ENCODE assay signal across 22 cellular contexts in the genomic region with DNA sequence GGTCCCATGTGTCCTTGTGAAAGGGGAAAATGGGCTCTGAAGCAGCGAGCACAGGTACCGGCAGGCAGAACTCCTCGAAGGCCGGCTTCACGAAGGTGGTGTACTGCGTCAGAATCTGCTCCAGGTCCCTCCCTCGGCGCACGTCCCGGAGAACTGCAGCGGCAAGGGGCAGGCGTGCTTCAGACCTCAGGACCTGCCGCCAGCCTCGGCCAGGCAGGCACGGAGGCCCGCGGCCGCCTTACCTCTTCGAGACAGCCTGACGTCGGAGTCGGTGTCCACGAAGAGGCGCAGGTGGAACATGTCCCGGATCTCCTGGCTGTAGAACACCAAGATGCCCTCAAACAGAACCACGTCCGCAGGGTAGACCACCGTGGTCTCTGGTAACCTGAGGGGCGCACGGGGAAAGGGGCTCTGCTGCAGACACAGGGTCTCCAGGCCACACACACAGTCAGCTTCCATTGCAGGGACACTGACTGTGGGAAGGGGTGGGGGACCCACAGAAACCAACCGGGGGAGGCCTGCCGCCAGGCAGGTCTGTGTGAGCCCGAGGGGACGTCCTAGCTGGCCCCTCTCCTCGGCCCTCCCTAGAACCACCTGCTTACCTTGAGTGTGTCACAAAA. TPM values are rescaled to one million over a fixed set of nuclear protein-coding genes. Genes with fewer than 3 reads are reported as not detected.
DNase-seq lines count a peak whose midpoint lies in the region; ATAC-seq and TF ChIP-seq lines count a peak whose summit lies in the region.
"Had no signal": no experiment of that assay in that cellular context is flagged by ENCODE, and none has a peak within 500 bp of the region (broad histone marks: within the 10 kb centered on the region; RNA-seq: fewer than 3 reads in every experiment).

No MANE protein-coding gene starts in this region.

- H3K79me2 ChIP-seq in PC-3 (ENCODE audit: low read length), result peaks cover 8% of the 10 kb centered on the region

- no peaks in the 10 kb centered on the region for H3K27me3 Mint-ChIP-seq in CD8-positive, alpha-beta T cell (ENCODE audit: low read depth)
- H3K27me3 Mint-ChIP-seq in activated naive CD8-positive, alpha-beta T cell treated with anti-CD3 and anti-CD28 coated beads, Interleukin-2, amount 50 U/mL, for 24 hours, result no peaks in the 10 kb centered on the region
- no peaks in the 10 kb centered on the region for H3K27me3 Mint-ChIP-seq in neural crest cell (ENCODE audit: low read depth)
- H3K27me3 Mint-ChIP-seq: stimulated activated memory B cell treated with anti-CD40 and anti-IgM and Interleukin-4, amounts not matched to agents 10 μg/mL and 1 μg/mL and 100 μg/mL, for 72 hours had no signal

- H3K27me3 ChIP-seq in BLaER1 treated with 17β-estradiol and CSF1 and Interleukin-3, amounts not matched to agents 10 nM and 100 nM, result no peaks in the 10 kb centered on the region
- no peaks in the 10 kb centered on the region for H3K27me3 ChIP-seq in CD8-positive, alpha-beta T cell (ENCODE audit: insufficient read depth, low read length)
- H3K27me3 ChIP-seq in PC-3 (ENCODE audit: low read length), result no peaks in the 10 kb centered on the region
- H3K27me3 ChIP-seq: tibial nerve had no signal

- no peaks in the 10 kb centered on the region for H3F3A ChIP-seq in PC-3 (ENCODE audit: low read length, unreplicated experiment)

- CTCF ChIA-PET in CD8-positive, alpha-beta T cell (lab: Charles Lee), result no interaction called here
- CTCF ChIA-PET in PC-3 (lab: Charles Lee), result no interaction called here

- no TSS peak for BruUV-seq in PC-3 (replicated peaks; lab: Mats Ljungman, UMichigan)

- peaks cover 18% of the 10 kb centered on the region for H3K4me1 Mint-ChIP-seq in CD8-positive, alpha-beta T cell (ENCODE audit: low read depth)
- peaks cover 7% of the 10 kb centered on the region for H3K4me1 Mint-ChIP-seq in activated naive CD8-positive, alpha-beta T cell treated with anti-CD3 and anti-CD28 coated beads, Interleukin-2, amount 50 U/mL, for 24 hours
- peaks cover 9% of the 10 kb centered on the region for H3K4me1 Mint-ChIP-seq in neural crest cell

- H3K27ac ChIP-seq in BLaER1 treated with 17β-estradiol and CSF1 and Interleukin-3, amounts not matched to agents 10 nM and 100 nM, result no peak overlapping the region
- H3K27ac ChIP-seq in CD8-positive, alpha-beta T cell (ENCODE audit: low read depth, low read length), result no peak overlapping the region
- H3K27ac ChIP-seq in PC-3 (ENCODE audit: low read length), result no peak overlapping the region
- H3K27ac ChIP-seq: tibial nerve had no signal

- no peak overlapping the region for H3K27ac Mint-ChIP-seq in CD8-positive, alpha-beta T cell
- no peak overlapping the region for H3K27ac Mint-ChIP-seq in activated naive CD8-positive, alpha-beta T cell treated with anti-CD3 and anti-CD28 coated beads, Interleukin-2, amount 50 U/mL, for 24 hours
- no peak overlapping the region for H3K27ac Mint-ChIP-seq in neural crest cell (ENCODE audit: unreplicated experiment)

- peaks cover 0 to 46% (median 27%) of the 10 kb centered on the region in 11 experiments; a peak in 18 of 22 replicates for H4K20me1 ChIP-seq in BLaER1 treated with 17β-estradiol and CSF1 and Interleukin-3, amounts not matched to agents 10 nM and 100 nM
- H4K20me1 ChIP-seq in PC-3 (ENCODE audit: low read length), result no peaks in the 10 kb centered on the region

- H3K9me3 Mint-ChIP-seq in CD8-positive, alpha-beta T cell, result no peaks in the 10 kb centered on the region
- no peaks in the 10 kb centered on the region for H3K9me3 Mint-ChIP-seq in activated naive CD8-positive, alpha-beta T cell treated with anti-CD3 and anti-CD28 coated beads, Interleukin-2, amount 50 U/mL, for 24 hours
- H3K9me3 Mint-ChIP-seq in neural crest cell, result no peaks in the 10 kb centered on the region
- H3K9me3 Mint-ChIP-seq: stimulated activated memory B cell treated with anti-CD40 and anti-IgM and Interleukin-4, amounts not matched to agents 10 μg/mL and 1 μg/mL and 100 μg/mL, for 72 hours had no signal

- H3K36me3 Mint-ChIP-seq in CD8-positive, alpha-beta T cell, result peaks cover 46% of the 10 kb centered on the region
- H3K36me3 Mint-ChIP-seq in activated naive CD8-positive, alpha-beta T cell treated with anti-CD3 and anti-CD28 coated beads, Interleukin-2, amount 50 U/mL, for 24 hours (ENCODE audit: low read depth), result peaks cover 10% of the 10 kb centered on the region
- peaks cover 3% of the 10 kb centered on the region for H3K36me3 Mint-ChIP-seq in neural crest cell (ENCODE audit: low read depth)

- intact Hi-C loops in CD8-positive, alpha-beta T cell (cut with DNase I, micrococcal nuclease), result no loop called here
- intact Hi-C loops in PC-3 (cut with micrococcal nuclease), result no loop called here

- H3K9me2 ChIP-seq in PC-3 (replicated peaks; ENCODE audit: low read length), result no peaks in the 10 kb centered on the region

- H3K4me3 Mint-ChIP-seq in CD8-positive, alpha-beta T cell, result peak overlapping the region; percentile 74
- H3K4me3 Mint-ChIP-seq in activated naive CD8-positive, alpha-beta T cell treated with anti-CD3 and anti-CD28 coated beads, Interleukin-2, amount 50 U/mL, for 24 hours, result peak overlapping the region; percentile 86
- H3K4me3 Mint-ChIP-seq in neural crest cell, result peak overlapping the region; percentile 85

- H3K9ac ChIP-seq in BLaER1 treated with 17β-estradiol and CSF1 and Interleukin-3, amounts not matched to agents 10 nM and 100 nM, result peak overlapping the region in 10 of 11 experiments; percentile 5 to 93 (median 89); a peak in 9 of 22 replicates
- no peak overlapping the region for H3K9ac ChIP-seq in PC-3 (ENCODE audit: low read length)

- ATAC-seq in CD8-positive, alpha-beta T cell, result no peak
- no peak for ATAC-seq in activated naive CD8-positive, alpha-beta T cell treated with anti-CD3 and anti-CD28 coated beads, Interleukin-2, amount 50 U/mL, for 24 hours
- ATAC-seq in PC-3, result no peak
- ATAC-seq: GM12878; left cardiac atrium; right cardiac atrium; stimulated activated memory B cell treated with anti-CD40 and anti-IgM and Interleukin-4, amounts not matched to agents 10 μg/mL and 1 μg/mL and 100 μg/mL, for 72 hours had no signal

- POLR2A ChIA-PET in CD8-positive, alpha-beta T cell (lab: Charles Lee), result no interaction called here
- POLR2A ChIA-PET in PC-3 (lab: Charles Lee; ENCODE audit: unreplicated experiment), result no interaction called here

- TF ChIP-seq CTCF in CD8-positive, alpha-beta T cell (IDR thresholded peaks at IDR 0.05), result no peak
- TF ChIP-seq CTCF in neural crest cell (conservative IDR thresholded peaks at IDR 0.05) (no peak), PC-3 (conservative IDR thresholded peaks at IDR 0.05; ENCODE audit: low read depth, low read length) (no peak)

- no peak overlapping the region for H2AFZ ChIP-seq in PC-3 (ENCODE audit: low read length)

- no peak overlapping the region for H3K4me3 ChIP-seq in BLaER1 treated with 17β-estradiol and CSF1 and Interleukin-3, amounts not matched to agents 10 nM and 100 nM
- no peak overlapping the region for H3K4me3 ChIP-seq in CD8-positive, alpha-beta T cell (ENCODE audit: low read depth, low read length)
- no peak overlapping the region for H3K4me3 ChIP-seq in PC-3 (ENCODE audit: low read length)

- peaks cover 53 to 62% (median 59%) of the 10 kb centered on the region in 11 experiments for H3K36me3 ChIP-seq in BLaER1 treated with 17β-estradiol and CSF1 and Interleukin-3, amounts not matched to agents 10 nM and 100 nM
- peaks cover 24% of the 10 kb centered on the region for H3K36me3 ChIP-seq in CD8-positive, alpha-beta T cell (ENCODE audit: insufficient read depth, low read length)
- no peaks in the 10 kb centered on the region; the same call in 1 of the 2 replicates for H3K36me3 ChIP-seq in PC-3 (ENCODE audit: low read depth, low read length)

- DNase-seq in CD8-positive, alpha-beta T cell, result no peak
- no peak for DNase-seq in activated naive CD8-positive, alpha-beta T cell treated with anti-CD3 and anti-CD28 coated beads, Interleukin-2, amount 50 U/mL, for 24 hours
- DNase-seq in neural crest cell (ENCODE audit: low read depth, low spot score) (no peak), PC-3 (no peak), superior temporal gyrus (ENCODE audit: extremely low spot score) (no peak), HCEC 1CT (no peak)
- DNase-seq: DMS 273 treated with DMSO at 0.1 percent for 48 hours, foreskin melanocyte, GF-D8, Karpas-422, left cardiac atrium, mesendoderm, NCI-H1092, NCI-H2029, RPMI8226 had no signal

- H3K9me3 ChIP-seq in BLaER1 treated with 17β-estradiol and CSF1 and Interleukin-3, amounts not matched to agents 10 nM and 100 nM (replicated peaks in 1 of 11), result no peaks in the 10 kb centered on the region
- H3K9me3 ChIP-seq in CD8-positive, alpha-beta T cell (ENCODE audit: low read length), result no peaks in the 10 kb centered on the region
- H3K9me3 ChIP-seq in PC-3 (ENCODE audit: low read length), result no peaks in the 10 kb centered on the region
- H3K9me3 ChIP-seq: tibial nerve had no signal

- H3K4me1 ChIP-seq in BLaER1 treated with 17β-estradiol and CSF1 and Interleukin-3, amounts not matched to agents 10 nM and 100 nM, result peaks cover 40 to 53% (median 48%) of the 10 kb centered on the region in 10 experiments
- peaks cover 16% of the 10 kb centered on the region for H3K4me1 ChIP-seq in CD8-positive, alpha-beta T cell (ENCODE audit: insufficient read depth, low read length)
- peaks cover 7% of the 10 kb centered on the region; the same call in 1 of the 2 replicates for H3K4me1 ChIP-seq in PC-3 (ENCODE audit: insufficient read depth, low read length)

- peak overlapping the region in 7 of 11 experiments; percentile 91 to 100 (median 97); a peak in 9 of 22 replicates for H3K4me2 ChIP-seq in BLaER1 treated with 17β-estradiol and CSF1 and Interleukin-3, amounts not matched to agents 10 nM and 100 nM
- H3K4me2 ChIP-seq in PC-3 (ENCODE audit: low read length), result no peak overlapping the region

RNA-seq across cellular contexts. Expression of a gene that starts 2.1 kb away (rescaled TPM):
- 10 to 100 TPM; 22.6 to 24.7 TPM for total RNA-seq in CD8-positive, alpha-beta T cell
- 56.4 and 56.8 TPM in 2 replicates for total RNA-seq in neural crest cell
- total RNA-seq in PC-3 (2014; rRNA removed), result 28.2 and 35.1 TPM in 2 replicates

RNA-seq across cellular contexts. Expression of a gene that starts 16.3 kb away (rescaled TPM):
- not detected for total RNA-seq in CD8-positive, alpha-beta T cell
- total RNA-seq in neural crest cell (not detected in 2 replicates), PC-3 (2014; rRNA removed) (not detected in 2 replicates)
- total RNA-seq: epithelial cell of proximal tubule, GM12878, left cardiac atrium, NCI-H460, right cardiac atrium, tibial nerve had no signal

RNA-seq across cellular contexts. Expression of a gene that starts 26.3 kb away (rescaled TPM):
- total RNA-seq in CD8-positive, alpha-beta T cell, result 10 to 100 TPM; 33.9 to 40.8 TPM
- total RNA-seq in neural crest cell, result 42.8 and 46.3 TPM in 2 replicates
- 24.1 and 30.4 TPM in 2 replicates for total RNA-seq in PC-3 (2014; rRNA removed)
